Comparison of ENCODE assay signal across 8 cellular contexts in the genomic region with DNA sequence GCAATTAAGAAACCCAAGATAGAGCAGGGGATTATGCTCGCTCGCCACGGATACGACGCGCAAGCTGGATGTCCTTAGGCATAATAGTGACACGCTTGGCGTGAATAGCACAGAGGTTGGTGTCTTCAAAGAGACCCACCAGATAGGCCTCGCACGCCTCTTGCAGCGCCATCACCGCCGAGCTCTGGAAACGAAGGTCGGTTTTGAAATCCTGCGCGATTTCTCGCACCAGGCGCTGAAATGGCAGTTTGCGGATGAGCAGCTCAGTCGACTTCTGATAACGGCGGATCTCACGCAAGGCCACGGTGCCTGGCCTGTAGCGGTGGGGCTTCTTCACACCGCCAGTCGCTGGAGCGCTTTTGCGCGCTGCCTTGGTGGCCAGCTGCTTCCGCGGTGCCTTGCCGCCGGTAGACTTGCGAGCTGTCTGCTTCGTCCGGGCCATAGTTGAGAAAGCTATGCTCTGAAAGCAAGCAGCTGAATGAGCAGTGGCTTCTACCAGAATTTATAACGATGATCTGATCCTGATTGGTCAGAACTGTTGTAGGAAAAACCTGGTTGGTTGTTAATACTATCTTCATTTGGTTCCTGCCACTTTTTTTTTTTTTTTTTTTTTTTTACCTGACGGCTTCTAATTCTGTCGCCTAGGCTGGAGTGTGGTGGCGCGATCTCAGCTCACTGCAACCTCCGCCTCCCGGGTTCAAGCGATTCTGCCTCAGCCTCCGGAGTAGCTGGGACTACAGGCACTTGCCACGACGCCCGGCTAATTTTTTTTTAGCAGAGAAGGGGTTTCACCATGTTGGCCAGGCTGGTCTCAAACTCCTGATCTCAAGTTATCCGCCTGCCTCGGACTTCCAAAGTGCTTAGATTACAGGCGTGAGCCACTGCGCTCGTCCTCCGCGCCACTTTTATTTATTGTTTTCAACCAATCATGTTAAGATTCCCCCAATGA. TPM values are rescaled to one million over a fixed set of nuclear protein-coding genes. Genes with fewer than 3 reads are reported as not detected.
DNase-seq lines count a peak whose midpoint lies in the region; ATAC-seq and TF ChIP-seq lines count a peak whose summit lies in the region.
"Had no signal": no experiment of that assay in that cellular context is flagged by ENCODE, and none has a peak within 500 bp of the region (broad histone marks: within the 10 kb centered on the region; RNA-seq: fewer than 3 reads in every experiment).

No MANE protein-coding gene starts in this region.

- no peaks in the 10 kb centered on the region for H3K36me3 Mint-ChIP-seq in memory B cell

- no peak for TF ChIP-seq CTCF in dorsolateral prefrontal cortex (IDR thresholded peaks at IDR 0.05 in 54 of 56, conservative IDR thresholded peaks at IDR 0.05 in 2 of 56; ENCODE audit: low read depth in 1 of 56, partially characterized antibody in 56 of 56)

- peaks cover 4% of the 10 kb centered on the region for H3K9me3 Mint-ChIP-seq in memory B cell
- no peaks in the 10 kb centered on the region for H3K9me3 Mint-ChIP-seq in stimulated activated naive CD8-positive, alpha-beta T cell treated with anti-CD3 and anti-CD28 coated beads, Interleukin-15, amount 100 ng/mL, for 72 hours

- peak overlapping the region in 57 of 59 donors; percentile 4 to 65 (median 39) for H3K4me3 ChIP-seq in dorsolateral prefrontal cortex

- ATAC-seq in GM18498 (IDR thresholded peaks at IDR 0.05; ENCODE audit: unreplicated experiment) = peak; percentile 44
- peak; percentile 46 for ATAC-seq in HG02610 (IDR thresholded peaks at IDR 0.05; ENCODE audit: unreplicated experiment)
- peak; percentile 48 for ATAC-seq in memory B cell (ENCODE audit: low read depth)
- peak; percentile 55 for ATAC-seq in stimulated activated naive CD8-positive, alpha-beta T cell treated with anti-CD3 and anti-CD28 coated beads, Interleukin-15, amount 100 ng/mL, for 72 hours

- intact Hi-C loops in dorsolateral prefrontal cortex (cut with DNase I) = loop anchor here in 1 of 2 donors (10.0 kb wide), 4 partner anchors 56 to 1606 kb away; a partner anchor contains a TSS

- DNase-seq in NCI-H146 treated with DMSO at 0.1 percent for 48 hours (lab: John Stamatoyannopoulos, UW; ENCODE audit: unreplicated experiment) = peak; percentile 93
- peak; percentile 84 for DNase-seq in activated CD4-positive, alpha-beta T cell treated with anti-CD3 and anti-CD28 coated beads for 48 hours
- DNase-seq in dorsolateral prefrontal cortex = peak in 1 of 10 donors; percentile 20
- DNase-seq in memory B cell (ENCODE audit: low spot score in 2 of 2) = peak; percentile 71 to 77
- peak; percentile 89 to 93 for DNase-seq in stimulated activated naive CD8-positive, alpha-beta T cell treated with anti-CD3 and anti-CD28 coated beads, Interleukin-15, amount 100 ng/mL, for 72 hours

- H3K4me3 Mint-ChIP-seq in memory B cell = peak overlapping the region; percentile 75
- peak overlapping the region in 1 of 2 donors; percentile 66 for H3K4me3 Mint-ChIP-seq in stimulated activated naive CD8-positive, alpha-beta T cell treated with anti-CD3 and anti-CD28 coated beads, Interleukin-15, amount 100 ng/mL, for 72 hours

- H3K27me3 Mint-ChIP-seq in memory B cell = no peaks in the 10 kb centered on the region
- no peaks in the 10 kb centered on the region for H3K27me3 Mint-ChIP-seq in stimulated activated naive CD8-positive, alpha-beta T cell treated with anti-CD3 and anti-CD28 coated beads, Interleukin-15, amount 100 ng/mL, for 72 hours

- no peak overlapping the region for H3K27ac Mint-ChIP-seq in memory B cell
- H3K27ac Mint-ChIP-seq in stimulated activated naive CD8-positive, alpha-beta T cell treated with anti-CD3 and anti-CD28 coated beads, Interleukin-15, amount 100 ng/mL, for 72 hours = peak overlapping the region; percentile 86 to 97

- peaks cover 0 to 76% (median 61%) of the 10 kb centered on the region in 45 donors for H3K27me3 ChIP-seq in dorsolateral prefrontal cortex

- peaks cover 20% of the 10 kb centered on the region for H3K4me1 Mint-ChIP-seq in memory B cell
- peaks cover 49% of the 10 kb centered on the region for H3K4me1 Mint-ChIP-seq in stimulated activated naive CD8-positive, alpha-beta T cell treated with anti-CD3 and anti-CD28 coated beads, Interleukin-15, amount 100 ng/mL, for 72 hours

- peak overlapping the region in 4 of 59 donors; percentile 19 to 50 (median 37) for H3K27ac ChIP-seq in dorsolateral prefrontal cortex

RNA-seq across cellular contexts. Expression of a gene that starts 21.6 kb away (rescaled TPM):
- total RNA-seq in dorsolateral prefrontal cortex = not detected
- total RNA-seq: subcutaneous adipose tissue had no signal
